Comparison of ENCODE assay signal across 26 cellular contexts in the genomic region with DNA sequence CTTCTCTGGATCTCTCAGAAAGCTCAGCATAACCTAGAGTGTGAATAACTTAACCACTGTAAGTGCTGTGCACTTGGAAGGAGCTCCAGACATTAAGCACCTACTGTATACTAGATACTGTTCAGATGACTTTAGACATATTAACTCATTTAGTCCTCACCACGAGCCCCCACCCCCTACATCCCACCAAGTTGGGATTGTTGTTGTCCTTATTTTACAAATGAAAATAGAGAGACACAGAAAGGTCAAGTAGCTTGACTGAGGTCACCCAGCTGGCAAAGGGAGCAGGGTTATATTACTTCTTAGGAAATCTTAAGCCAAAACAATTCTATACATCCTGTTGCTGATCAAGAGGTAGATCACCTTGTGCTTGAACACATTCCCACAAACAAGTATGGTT.
"Had no signal": no experiment of that assay in that cellular context is flagged by ENCODE, and none has a peak within 500 bp of the region (broad histone marks: within the 10 kb centered on the region; RNA-seq: fewer than 3 reads in every experiment).

No MANE protein-coding gene starts in this region.

- H3K27ac ChIP-seq: neutrophil, upper lobe of left lung, vagina, VCaP had no signal

- H3K36me3 Mint-ChIP-seq: activated naive CD4-positive, alpha-beta T cell treated with anti-CD3 and anti-CD28 coated beads, Interleukin-2, amount 10 ng/mL, durations not matched to agents 7 days and 5 days; activated naive CD8-positive, alpha-beta T cell treated with anti-CD3 and anti-CD28 coated beads, Interleukin-2, amount 10 ng/mL, durations not matched to agents 7 days and 5 days; naive B cell; stimulated activated effector memory CD8-positive, alpha-beta T cell treated with anti-CD3 and anti-CD28 coated beads, Interleukin-12 subunit alpha, Interleukin-12 subunit beta, amount 100 ng/mL, for 72 hours had no signal

- ATAC-seq: activated CD4-positive, CD25-positive, alpha-beta regulatory T cell treated with anti-CD3 and anti-CD28 coated beads, Interleukin-2, amount 50 U/mL, for 24 hours; left ventricle myocardium superior; sciatic nerve; stimulated activated effector memory CD8-positive, alpha-beta T cell treated with anti-CD3 and anti-CD28 coated beads, Interleukin-12 subunit alpha, Interleukin-12 subunit beta, amount 100 ng/mL, for 72 hours had no signal

- H3K27ac Mint-ChIP-seq: activated naive CD4-positive, alpha-beta T cell treated with anti-CD3 and anti-CD28 coated beads, Interleukin-2, amount 10 ng/mL, durations not matched to agents 7 days and 5 days; activated naive CD8-positive, alpha-beta T cell treated with anti-CD3 and anti-CD28 coated beads, Interleukin-2, amount 10 ng/mL, durations not matched to agents 7 days and 5 days; activated T-cell treated with anti-CD3 and anti-CD28 coated beads, Interleukin-2, amount 50 U/mL, for 24 hours; naive B cell; progenitor cell of endocrine pancreas; stimulated activated effector memory CD8-positive, alpha-beta T cell treated with anti-CD3 and anti-CD28 coated beads, Interleukin-12 subunit alpha, Interleukin-12 subunit beta, amount 100 ng/mL, for 72 hours; stimulated activated naive CD8-positive, alpha-beta T cell treated with anti-CD3 and anti-CD28 coated beads, Interleukin-15, Interleukin-2, amounts not matched to agents 100 ng/mL and 50 ng/mL, for 24 hours had no signal

- DNase-seq: activated CD4-positive, alpha-beta T cell treated with anti-CD3 and anti-CD28 coated beads for 48 hours; activated CD4-positive, alpha-beta T cell treated with anti-CD3 and anti-CD28 coated beads, Interleukin-2, amount 50 U/mL, for 48 hours; activated CD8-positive, alpha-beta memory T cell treated with anti-CD3 and anti-CD28 coated beads, Interleukin-2, amount 50 U/mL, for 48 hours; activated gamma-delta T cell; activated naive CD4-positive, alpha-beta T cell treated with anti-CD3 and anti-CD28 coated beads, Interleukin-2, amount 10 ng/mL, durations not matched to agents 7 days and 5 days; activated naive CD8-positive, alpha-beta T cell treated with anti-CD3 and anti-CD28 coated beads, Interleukin-2, amount 10 ng/mL, durations not matched to agents 7 days and 5 days; activated T-cell treated with anti-CD3 and anti-CD28 coated beads, Interleukin-2, amount 50 U/mL, for 24 hours; amniotic stem cell; central memory CD4-positive, alpha-beta T cell; dermis blood vessel endothelial cell; effector CD4-positive, alpha-beta T cell; islet precursor cell; left ventricle myocardium superior; naive B cell; stimulated activated CD4-positive, alpha-beta T cell treated with anti-CD3 and anti-CD28 coated beads, Interleukin-4, amount 100 ng/mL, for 24 hours; upper lobe of left lung had no signal

- H3K9me3 ChIP-seq: neutrophil, ovary, upper lobe of left lung, vagina had no signal

- H3K27me3 ChIP-seq: ovary, upper lobe of left lung, vagina had no signal

- H3K36me3 ChIP-seq: neutrophil, ovary, upper lobe of left lung, vagina had no signal

- H3K9me3 Mint-ChIP-seq: activated naive CD4-positive, alpha-beta T cell treated with anti-CD3 and anti-CD28 coated beads, Interleukin-2, amount 10 ng/mL, durations not matched to agents 7 days and 5 days; activated naive CD8-positive, alpha-beta T cell treated with anti-CD3 and anti-CD28 coated beads, Interleukin-2, amount 10 ng/mL, durations not matched to agents 7 days and 5 days; activated T-cell treated with anti-CD3 and anti-CD28 coated beads, Interleukin-2, amount 50 U/mL, for 24 hours; naive B cell; stimulated activated effector memory CD8-positive, alpha-beta T cell treated with anti-CD3 and anti-CD28 coated beads, Interleukin-12 subunit alpha, Interleukin-12 subunit beta, amount 100 ng/mL, for 72 hours; stimulated activated naive CD8-positive, alpha-beta T cell treated with anti-CD3 and anti-CD28 coated beads, Interleukin-15, Interleukin-2, amounts not matched to agents 100 ng/mL and 50 ng/mL, for 24 hours had no signal

- H3K4me3 Mint-ChIP-seq: activated naive CD4-positive, alpha-beta T cell treated with anti-CD3 and anti-CD28 coated beads, Interleukin-2, amount 10 ng/mL, durations not matched to agents 7 days and 5 days; activated naive CD8-positive, alpha-beta T cell treated with anti-CD3 and anti-CD28 coated beads, Interleukin-2, amount 10 ng/mL, durations not matched to agents 7 days and 5 days; activated T-cell treated with anti-CD3 and anti-CD28 coated beads, Interleukin-2, amount 50 U/mL, for 24 hours; stimulated activated effector memory CD8-positive, alpha-beta T cell treated with anti-CD3 and anti-CD28 coated beads, Interleukin-12 subunit alpha, Interleukin-12 subunit beta, amount 100 ng/mL, for 72 hours; stimulated activated naive CD8-positive, alpha-beta T cell treated with anti-CD3 and anti-CD28 coated beads, Interleukin-15, Interleukin-2, amounts not matched to agents 100 ng/mL and 50 ng/mL, for 24 hours had no signal

- H3K4me3 ChIP-seq: ovary, skin epidermis, upper lobe of left lung, vagina had no signal
